In the genomic region with DNA sequence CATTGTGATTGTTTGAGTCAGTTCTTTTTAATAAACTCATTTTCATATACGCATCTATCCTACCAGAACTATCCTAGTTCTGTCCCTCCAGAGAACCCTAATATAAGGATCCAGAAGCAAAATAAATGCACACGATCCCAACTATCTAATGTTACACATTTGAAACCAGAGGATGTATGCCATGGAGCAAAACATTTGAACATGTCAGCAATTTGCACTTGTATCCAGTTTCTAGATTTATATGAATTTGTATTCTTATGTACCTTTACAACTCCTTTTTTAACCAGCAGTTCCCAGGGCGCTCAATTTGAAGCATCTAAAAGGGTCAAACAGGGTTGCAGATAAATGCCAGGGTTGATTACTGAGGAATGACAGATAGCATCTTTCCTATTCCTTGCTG, we compare ENCODE assay signal across 1 cellular context.
TF ChIP-seq lines count a peak whose summit lies in the region.

No MANE protein-coding gene starts in this region.

TF ChIP-seq in HepG2, 621 proteins besides CTCF, POLR2A, EP300 and RAD21:
- TF ChIP-seq KLF12 (CRISPR knock-in tag; IDR thresholded peaks at IDR 0.05; ENCODE audit: borderline replicate concordance): no peak
- peak; percentile 75 for TF ChIP-seq MAFF (IDR thresholded peaks at IDR 0.05; ENCODE audit: low read depth, low read length)
- TF ChIP-seq KAT8 (CRISPR knock-in tag; IDR thresholded peaks at IDR 0.05): no peak
- TF ChIP-seq MAFK (conservative IDR thresholded peaks at IDR 0.05 in 1 of 2, IDR thresholded peaks at IDR 0.05 in 1 of 2; ENCODE audit: low read length in 2 of 2): peak; percentile 72 to 81
TF ChIP-seq in HepG2: peak in this region for 2.
